Comparison of ENCODE assay signal across 11 cellular contexts in the genomic region with DNA sequence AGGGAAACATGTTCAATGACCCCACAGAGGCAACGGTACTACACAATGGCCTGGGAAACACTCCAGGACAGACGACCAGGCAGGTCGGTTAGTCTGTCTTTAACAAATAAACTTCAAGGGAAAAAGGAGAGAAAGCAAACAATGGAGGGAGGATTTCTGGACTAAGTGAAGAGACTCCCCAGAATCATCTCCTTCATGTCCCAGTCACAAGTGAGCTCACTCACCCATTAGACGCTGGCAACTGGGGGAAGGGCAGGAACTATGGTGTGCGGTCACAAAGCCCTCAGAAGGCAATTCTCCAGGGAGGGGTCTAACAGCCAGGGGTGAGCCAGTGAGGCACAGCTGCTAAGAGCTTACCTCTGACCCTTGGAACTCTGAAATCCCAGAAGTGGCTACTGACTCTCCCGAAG. TPM values are rescaled to one million over a fixed set of nuclear protein-coding genes. Genes with fewer than 3 reads are reported as not detected.
DNase-seq lines count a peak whose midpoint lies in the region; ATAC-seq and TF ChIP-seq lines count a peak whose summit lies in the region.
"Had no signal": no experiment of that assay in that cellular context is flagged by ENCODE, and none has a peak within 500 bp of the region (broad histone marks: within the 10 kb centered on the region; RNA-seq: fewer than 3 reads in every experiment).

No MANE protein-coding gene starts in this region.

- H3K36me3 Mint-ChIP-seq in endodermal cell (ENCODE audit: low read depth): peaks cover 60% of the 10 kb centered on the region
- H3K36me3 Mint-ChIP-seq in osteocyte (ENCODE audit: unreplicated experiment): peaks cover 34% of the 10 kb centered on the region

- WGBS in endodermal cell (ENCODE audit: insufficient coverage in 1 of 2, insufficient read length in 1 of 2), 2 experiments: 78 to 89% methylated on average over 4 to 6 of the region's 6 CpGs

- no peaks in the 10 kb centered on the region for H3K9me3 Mint-ChIP-seq in endodermal cell
- no peaks in the 10 kb centered on the region for H3K9me3 Mint-ChIP-seq in osteocyte (ENCODE audit: unreplicated experiment)

- H3K79me2 ChIP-seq in PC-3 (ENCODE audit: low read length): peaks cover 75% of the 10 kb centered on the region

- H3K27ac ChIP-seq in endodermal cell (ENCODE audit: low read depth, low read length): peak overlapping the region; percentile 2
- H3K27ac ChIP-seq in PC-3 (ENCODE audit: low read length): no peak overlapping the region
- H3K27ac ChIP-seq: parathyroid adenoma, upper lobe of left lung had no signal

- no peak overlapping the region for H3K9ac ChIP-seq in endodermal cell (ENCODE audit: extremely low read depth, low read length, poor library complexity, severe bottlenecking)
- H3K9ac ChIP-seq in PC-3 (ENCODE audit: low read length): no peak overlapping the region
- H3K9ac ChIP-seq: parathyroid adenoma had no signal

- H3K4me3 Mint-ChIP-seq in endodermal cell (no peak overlapping the region), osteocyte (ENCODE audit: unreplicated experiment) (no peak overlapping the region)

- peaks cover 3% of the 10 kb centered on the region for H3K4me1 ChIP-seq in endodermal cell (ENCODE audit: control insufficient read depth, insufficient read depth, low read length)
- no peaks in the 10 kb centered on the region for H3K4me1 ChIP-seq in PC-3 (ENCODE audit: insufficient read depth, low read length)
- H3K4me1 ChIP-seq: parathyroid adenoma had no signal

- H3K4me3 ChIP-seq in endodermal cell (ENCODE audit: low read length) (no peak overlapping the region), PC-3 (ENCODE audit: low read length) (no peak overlapping the region)
- H3K4me3 ChIP-seq: upper lobe of left lung had no signal

- H2AFZ ChIP-seq in PC-3 (ENCODE audit: low read length): no peak overlapping the region
- H2AFZ ChIP-seq: parathyroid adenoma had no signal

- no TSS peak for BruUV-seq in PC-3 (replicated peaks; lab: Mats Ljungman, UMichigan)

- ATAC-seq in GM19351 (IDR thresholded peaks at IDR 0.05; ENCODE audit: unreplicated experiment) (peak; percentile 60), HG03354 (IDR thresholded peaks at IDR 0.05; ENCODE audit: poor library complexity, severe bottlenecking, unreplicated experiment) (peak; percentile 74), PC-3 (no peak), HG03039 (IDR thresholded peaks at IDR 0.05; ENCODE audit: unreplicated experiment) (no peak)

- H4K20me1 ChIP-seq in PC-3 (ENCODE audit: low read length): peaks cover 31% of the 10 kb centered on the region

- no peaks in the 10 kb centered on the region for H3K27me3 ChIP-seq in endodermal cell (ENCODE audit: control insufficient read depth, insufficient read depth, low read length, poor library complexity, severe bottlenecking)
- H3K27me3 ChIP-seq in PC-3 (ENCODE audit: low read length): no peaks in the 10 kb centered on the region
- H3K27me3 ChIP-seq: upper lobe of left lung had no signal

- DNase-seq in endodermal cell (no peak), osteocyte (ENCODE audit: extremely low spot score, unreplicated experiment) (no peak), PC-3 (no peak), SW480 (ENCODE audit: low spot score) (no peak)
- DNase-seq: effector CD4-positive, alpha-beta T cell; T1000; upper lobe of left lung had no signal

- no peaks in the 10 kb centered on the region for H3K9me2 ChIP-seq in PC-3 (replicated peaks; ENCODE audit: low read length)

- POLR2A ChIA-PET in PC-3 (lab: Charles Lee; ENCODE audit: unreplicated experiment): no interaction called here

- H3K27ac Mint-ChIP-seq in endodermal cell (peak overlapping the region; percentile 64), osteocyte (ENCODE audit: unreplicated experiment) (peak overlapping the region; percentile 58)

- H3K4me1 Mint-ChIP-seq in endodermal cell (peaks cover 16% of the 10 kb centered on the region), osteocyte (ENCODE audit: unreplicated experiment) (peaks cover 21% of the 10 kb centered on the region)

- no peak overlapping the region for H3K4me2 ChIP-seq in PC-3 (ENCODE audit: low read length)

- intact Hi-C loops in PC-3 (cut with micrococcal nuclease): no loop called here

- H3K27me3 Mint-ChIP-seq in endodermal cell (ENCODE audit: insufficient read depth) (no peaks in the 10 kb centered on the region), osteocyte (ENCODE audit: unreplicated experiment) (no peaks in the 10 kb centered on the region)

- H3K9me3 ChIP-seq in endodermal cell (ENCODE audit: control insufficient read depth, low read length) (peaks cover 3% of the 10 kb centered on the region), PC-3 (ENCODE audit: low read length) (no peaks in the 10 kb centered on the region)
- H3K9me3 ChIP-seq: upper lobe of left lung had no signal

- TF ChIP-seq CTCF in endodermal cell (conservative IDR thresholded peaks at IDR 0.05) (no peak), osteocyte (IDR thresholded peaks at IDR 0.05) (no peak), PC-3 (conservative IDR thresholded peaks at IDR 0.05; ENCODE audit: low read depth, low read length) (no peak)

- H3K36me3 ChIP-seq in endodermal cell (ENCODE audit: control insufficient read depth, insufficient read depth, low read length) (peaks cover 80% of the 10 kb centered on the region), PC-3 (ENCODE audit: low read depth, low read length) (peaks cover 61% of the 10 kb centered on the region)

- CTCF ChIA-PET in PC-3 (lab: Charles Lee): no interaction called here

- no peaks in the 10 kb centered on the region for H3F3A ChIP-seq in PC-3 (ENCODE audit: low read length, unreplicated experiment)

RNA-seq across cellular contexts. Expression of a gene that starts 55.7 kb away (rescaled TPM):
- total RNA-seq in endodermal cell: 10 to 100 TPM; 75.2 to 81.6 TPM
- 49.0 TPM for polyA plus RNA-seq in endodermal cell (2013, experiment 1 of 2)
- polyA plus RNA-seq in endodermal cell (2013, experiment 2 of 2): 44.8 TPM
- total RNA-seq in osteocyte: 75.2 and 84.3 TPM in 2 replicates
- total RNA-seq in PC-3 (2014; rRNA removed): 130 and 165 TPM in 2 replicates

RNA-seq across cellular contexts. Expression of a gene that starts 57.0 kb away (rescaled TPM):
- total RNA-seq in endodermal cell (100 to 1,000 TPM; 369 to 371 TPM), osteocyte (394 and 407 TPM in 2 replicates), PC-3 (2014; rRNA removed) (125 and 171 TPM in 2 replicates)
- 346 TPM for polyA plus RNA-seq in endodermal cell (2013, experiment 1 of 2)
- polyA plus RNA-seq in endodermal cell (2013, experiment 2 of 2): 334 TPM

Comparison
In these comparisons a context has a peak if more than half of its experiments do, and no peak if none do; other contexts are left out.
1. ATAC-seq: peak in GM19351 (single experiment) and HG03354 (single experiment); none in PC-3 (single experiment) and HG03039 (single experiment).